Comparison of ENCODE assay signal across 26 cellular contexts in genomic region chr13:106314417-106314816, GRCh38.
"Had no signal": no experiment of that assay in that cellular context is flagged by ENCODE, and none has a peak within 500 bp of the region (broad histone marks: within the 10 kb centered on the region; RNA-seq: fewer than 3 reads in every experiment).

No MANE protein-coding gene starts in this region.

- H3K9me3 ChIP-seq: esophagus muscularis mucosa, heart left ventricle, mucosa of descending colon, right lobe of liver, upper lobe of left lung had no signal

- H3K4me1 Mint-ChIP-seq: activated CD4-positive, alpha-beta T cell treated with anti-CD3 and anti-CD28 coated beads, Interleukin-2, amount 10 ng/mL, durations not matched to agents 24 days and 14 days; central memory CD8-positive, alpha-beta T cell; stimulated activated naive CD8-positive, alpha-beta T cell treated with anti-CD3 and anti-CD28 coated beads, Interleukin-15, amount 100 ng/mL, for 72 hours had no signal

- H3K36me3 ChIP-seq: esophagus muscularis mucosa, heart left ventricle, left ventricle myocardium inferior, right lobe of liver, upper lobe of left lung had no signal

- H3K27ac Mint-ChIP-seq: activated CD4-positive, alpha-beta memory T cell treated with anti-CD3 and anti-CD28 coated beads for 36 hours; activated CD4-positive, alpha-beta T cell treated with anti-CD3 and anti-CD28 coated beads, Interleukin-2, amount 10 ng/mL, durations not matched to agents 24 days and 14 days; activated naive CD8-positive, alpha-beta T cell; activated T-helper 2 cell treated with anti-CD3 and anti-CD28 coated beads, Interferon-gamma antibody, Interleukin-2, Interleukin-4, amounts not matched to agents 10 μg/mL and 5 μg/mL and 100 μg/mL, durations not matched to agents 14 hours and 24 hours and 36 hours; dendritic cell treated with granulocyte-macrophage colony-stimulating factor and Interleukin-4, amounts not matched to agents 40 ng/mL and 50 ng/mL, for 4 days; natural killer cell treated with Interleukin-12 subunit alpha and Interleukin-12 subunit beta and Interleukin-15 and Interleukin-18, amount 100 ng/mL, for 72 hours; T-helper 2 cell treated with Interferon-gamma antibody and Interleukin-4, amounts not matched to agents 5 μg/mL and 100 μg/mL, for 36 hours had no signal

- H3K27me3 ChIP-seq: esophagus muscularis mucosa, foreskin keratinocyte, heart left ventricle, right lobe of liver, upper lobe of left lung had no signal

- H3K4me3 ChIP-seq: esophagus muscularis mucosa, heart left ventricle, left ventricle myocardium inferior, lung, mucosa of descending colon, right lobe of liver, upper lobe of left lung had no signal

- H3K9me3 Mint-ChIP-seq: activated CD4-positive, alpha-beta memory T cell treated with anti-CD3 and anti-CD28 coated beads for 36 hours; activated CD4-positive, alpha-beta T cell treated with anti-CD3 and anti-CD28 coated beads, Interleukin-2, amount 10 ng/mL, durations not matched to agents 24 days and 14 days; activated T-cell treated with anti-CD3 and anti-CD28 coated beads, Interleukin-2, amount 50 U/mL, for 4 hours; activated T-helper 2 cell treated with anti-CD3 and anti-CD28 coated beads, Interferon-gamma antibody, Interleukin-2, Interleukin-4, amounts not matched to agents 10 μg/mL and 5 μg/mL and 100 μg/mL, durations not matched to agents 14 hours and 24 hours and 36 hours; natural killer cell treated with Interleukin-12 subunit alpha and Interleukin-12 subunit beta and Interleukin-15 and Interleukin-18, amount 100 ng/mL, for 72 hours; stimulated activated naive CD8-positive, alpha-beta T cell treated with anti-CD3 and anti-CD28 coated beads, Interleukin-15, amount 100 ng/mL, for 72 hours; T-helper 2 cell treated with Interferon-gamma antibody and Interleukin-4, amounts not matched to agents 5 μg/mL and 100 μg/mL, for 36 hours had no signal

- H3K4me1 ChIP-seq: esophagus muscularis mucosa, heart left ventricle, left ventricle myocardium inferior, right lobe of liver, upper lobe of left lung had no signal

- H3K27ac ChIP-seq: esophagus muscularis mucosa, foreskin keratinocyte, heart left ventricle, left ventricle myocardium inferior, right lobe of liver, upper lobe of left lung had no signal

- ATAC-seq: activated CD4-positive, CD25-positive, alpha-beta regulatory T cell treated with anti-CD3 and anti-CD28 coated beads, Interleukin-2, amount 50 U/mL, for 24 hours; activated T-cell treated with anti-CD3 and anti-CD28 coated beads, Interleukin-2, amount 50 U/mL, for 4 hours; foreskin keratinocyte; heart left ventricle; mucosa of descending colon; natural killer cell treated with Interleukin-12 subunit alpha and Interleukin-12 subunit beta and Interleukin-15 and Interleukin-18, amount 100 ng/mL, for 72 hours; right lobe of liver; stimulated activated naive CD8-positive, alpha-beta T cell treated with anti-CD3 and anti-CD28 coated beads, Interleukin-15, amount 100 ng/mL, for 72 hours had no signal

- H3K36me3 Mint-ChIP-seq: activated CD4-positive, alpha-beta memory T cell treated with anti-CD3 and anti-CD28 coated beads for 36 hours; activated naive CD8-positive, alpha-beta T cell; natural killer cell treated with Interleukin-12 subunit alpha and Interleukin-12 subunit beta and Interleukin-15 and Interleukin-18, amount 100 ng/mL, for 72 hours had no signal

- H3K27me3 Mint-ChIP-seq: activated CD4-positive, alpha-beta memory T cell treated with anti-CD3 and anti-CD28 coated beads for 36 hours; activated CD4-positive, alpha-beta T cell treated with anti-CD3 and anti-CD28 coated beads, Interleukin-2, amount 10 ng/mL, durations not matched to agents 24 days and 14 days; activated naive CD8-positive, alpha-beta T cell; central memory CD8-positive, alpha-beta T cell; dendritic cell treated with granulocyte-macrophage colony-stimulating factor and Interleukin-4, amounts not matched to agents 40 ng/mL and 50 ng/mL, for 4 days; natural killer cell treated with Interleukin-12 subunit alpha and Interleukin-12 subunit beta and Interleukin-15 and Interleukin-18, amount 100 ng/mL, for 72 hours; stimulated activated naive CD8-positive, alpha-beta T cell treated with anti-CD3 and anti-CD28 coated beads, Interleukin-15, amount 100 ng/mL, for 72 hours had no signal

- H3K4me3 Mint-ChIP-seq: activated CD4-positive, alpha-beta memory T cell treated with anti-CD3 and anti-CD28 coated beads for 36 hours; activated CD4-positive, alpha-beta T cell treated with anti-CD3 and anti-CD28 coated beads, Interleukin-2, amount 10 ng/mL, durations not matched to agents 24 days and 14 days; activated naive CD8-positive, alpha-beta T cell; activated T-cell treated with anti-CD3 and anti-CD28 coated beads, Interleukin-2, amount 50 U/mL, for 4 hours; central memory CD8-positive, alpha-beta T cell; dendritic cell treated with granulocyte-macrophage colony-stimulating factor and Interleukin-4, amounts not matched to agents 40 ng/mL and 50 ng/mL, for 4 days; natural killer cell treated with Interleukin-12 subunit alpha and Interleukin-12 subunit beta and Interleukin-15 and Interleukin-18, amount 100 ng/mL, for 72 hours; stimulated activated naive CD8-positive, alpha-beta T cell treated with anti-CD3 and anti-CD28 coated beads, Interleukin-15, amount 100 ng/mL, for 72 hours; T-helper 2 cell treated with Interferon-gamma antibody and Interleukin-4, amounts not matched to agents 5 μg/mL and 100 μg/mL, for 36 hours had no signal

- DNase-seq: activated CD4-positive, alpha-beta memory T cell treated with anti-CD3 and anti-CD28 coated beads for 36 hours; activated CD8-positive, alpha-beta memory T cell treated with anti-CD3 and anti-CD28 coated beads, Interleukin-2, amount 50 U/mL, for 48 hours; activated T-cell treated with anti-CD3 and anti-CD28 coated beads, Interleukin-2, amount 50 U/mL, for 4 hours; anterior cingulate cortex; foreskin keratinocyte; heart left ventricle; hypothalamus; left ventricle myocardium inferior; mucosa of descending colon; right lobe of liver; stimulated activated CD4-positive, alpha-beta T cell treated with anti-CD3 and anti-CD28 coated beads, Interleukin-12 subunit alpha, Interleukin-12 subunit beta, amount 100 ng/mL, for 4 hours; stimulated activated CD4-positive, alpha-beta T cell treated with anti-CD3 and anti-CD28 coated beads, Interleukin-4, amount 100 ng/mL, for 1 hour; stimulated activated naive CD8-positive, alpha-beta T cell treated with anti-CD3 and anti-CD28 coated beads, Interleukin-15, amount 100 ng/mL, for 72 hours; substantia nigra; T-helper 1 cell had no signal
